ENCODE assay signal across 8 cellular contexts in genomic region chr4:25367004-25367621, GRCh38. TPM values are rescaled to one million over a fixed set of nuclear protein-coding genes. Genes with fewer than 3 reads are reported as not detected.
DNase-seq lines count a peak whose midpoint lies in the region; ATAC-seq and TF ChIP-seq lines count a peak whose summit lies in the region.

No MANE protein-coding gene starts in this region.

- BruUV-seq in HCT116 (replicated peaks; lab: Mats Ljungman, UMichigan), result no TSS peak

- no peak overlapping the region for H3K4me2 ChIP-seq in HCT116 (ENCODE audit: low read length)

- POLR2A ChIA-PET in HCT116 (lab: Charles Lee), result interaction anchor here (0.7 kb wide), 1 partner anchor 55 kb away, joined by 3 read pairs; the partner anchor contains the start of gene ZCCHC4

- no peak for ATAC-seq in HCT116
- ATAC-seq in HG02798 (IDR thresholded peaks at IDR 0.05; ENCODE audit: poor library complexity, unreplicated experiment), result no peak
- no peak for ATAC-seq in GM18873 (IDR thresholded peaks at IDR 0.05; ENCODE audit: low FRiP score, unreplicated experiment)

- H3K4me3 Mint-ChIP-seq in CD14-positive monocyte, result no peak overlapping the region
- no peak overlapping the region for H3K4me3 Mint-ChIP-seq in type B pancreatic cell

- no peaks in the 10 kb centered on the region for H3K36me3 ChIP-seq in HCT116 (ENCODE audit: control insufficient read depth in 1 of 2, insufficient read depth in 2 of 2, low read length in 2 of 2)

- DNase-seq in CD14-positive monocyte (ENCODE audit: low spot score) (no peak), HCT116 (ENCODE audit: low read depth, low spot score) (no peak), SK-MEL-5 (ENCODE audit: low read depth, low spot score) (peak; percentile 48), germinal center (ENCODE audit: low spot score) (peak; percentile 16), type B pancreatic cell (ENCODE audit: extremely low spot score, unreplicated experiment) (no peak), HuH-7 (ENCODE audit: low spot score) (no peak)

- no peak overlapping the region for H3K27ac Mint-ChIP-seq in CD14-positive monocyte
- no peak overlapping the region for H3K27ac Mint-ChIP-seq in type B pancreatic cell

- no peaks in the 10 kb centered on the region for H3K4me1 Mint-ChIP-seq in CD14-positive monocyte
- H3K4me1 Mint-ChIP-seq in type B pancreatic cell (ENCODE audit: unreplicated experiment), result no peaks in the 10 kb centered on the region

- no peak overlapping the region for H3K4me3 ChIP-seq in HCT116 (replicated peaks in 1 of 2; ENCODE audit: low read depth in 1 of 2, low read length in 2 of 2)

- intact Hi-C loops in CD14-positive monocyte (cut with micrococcal nuclease), result no loop called here
- intact Hi-C loops in HCT116 (cut with micrococcal nuclease), result loop anchor here (1.0 kb wide), 2 partner anchors 187 to 387 kb away; no protein-coding TSS in a partner anchor

- no peaks in the 10 kb centered on the region for H3K4me1 ChIP-seq in HCT116 (ENCODE audit: control insufficient read depth in 1 of 2, insufficient read depth in 2 of 2, low read length in 2 of 2)

- no peaks in the 10 kb centered on the region for H3K79me2 ChIP-seq in HCT116 (ENCODE audit: insufficient read depth, low read length)

- CTCF ChIA-PET in HCT116 (lab: Charles Lee), result interaction anchor here (0.6 to 4.7 kb wide), 23 partner anchors 9 to 1097 kb away, joined by 3 to 46 read pairs (median 3); partner anchors contain the start of genes ANAPC4, SEPSECS and ZCCHC4

- TF ChIP-seq POLR2A in HCT116 (IDR thresholded peaks at IDR 0.05; ENCODE audit: borderline replicate concordance, extremely low read depth, insufficient read depth, insufficient read length), result no peak

- RAD21 ChIA-PET in HCT116 (lab: Charles Lee; ENCODE audit: low non-redundant PET in 1 of 2, low total read pairs in 2 of 2, uncharacterized antibody in 2 of 2, unreplicated experiment in 2 of 2), result interaction anchor here (1.4 to 1.6 kb wide), 2 partner anchors 55 to 387 kb away, joined by 3 to 6 read pairs; no protein-coding TSS in a partner anchor

- H3K36me3 Mint-ChIP-seq in CD14-positive monocyte (peaks cover 22 to 28% of the 10 kb centered on the region in 2 donors), type B pancreatic cell (no peaks in the 10 kb centered on the region)

- no peak overlapping the region for H3K9ac ChIP-seq in HCT116 (ENCODE audit: low read length)

- H4K20me1 ChIP-seq in HCT116 (ENCODE audit: insufficient read depth), result no peaks in the 10 kb centered on the region

- H3K9me3 Mint-ChIP-seq in CD14-positive monocyte (no peaks in the 10 kb centered on the region), type B pancreatic cell (no peaks in the 10 kb centered on the region)

- no peaks in the 10 kb centered on the region for H3K9me2 ChIP-seq in HCT116 (ENCODE audit: insufficient read depth)

- H3K27me3 ChIP-seq in HCT116 (ENCODE audit: insufficient read depth, low read length), result no peaks in the 10 kb centered on the region

- H3K27me3 Mint-ChIP-seq in CD14-positive monocyte (ENCODE audit: low read depth in 3 of 3), result no peaks in the 10 kb centered on the region
- no peaks in the 10 kb centered on the region for H3K27me3 Mint-ChIP-seq in type B pancreatic cell

- peak; percentile 77 for TF ChIP-seq RAD21 in HCT116 (IDR thresholded peaks at IDR 0.05; ENCODE audit: low read depth)

- no peak overlapping the region for H3K27ac ChIP-seq in HCT116 (ENCODE audit: low read depth, low read length)

- TF ChIP-seq CTCF in CD14-positive monocyte (IDR thresholded peaks at IDR 0.05) (peak; percentile 68), HCT116 (IDR thresholded peaks at IDR 0.05 in 2 of 3, conservative IDR thresholded peaks at IDR 0.05 in 1 of 3; ENCODE audit: borderline replicate concordance in 1 of 3, insufficient read depth in 1 of 3, low read depth in 2 of 3, low read length in 2 of 3) (peak; percentile 55 to 72 (median 69); a peak in 5 of 6 replicates), type B pancreatic cell (conservative IDR thresholded peaks at IDR 0.05) (peak; percentile 88)

- no peak overlapping the region for H2AFZ ChIP-seq in HCT116 (ENCODE audit: low read depth, low read length, poor library complexity, severe bottlenecking)

- in situ Hi-C loops in SK-MEL-5 (cut with HindIII; ENCODE audit: low pct_unique_long_range_greater_than_20kb, low sequenced_read_pairs), result no loop called here

- H3K9me3 ChIP-seq in HCT116 (ENCODE audit: control insufficient read depth in 1 of 2, insufficient read depth in 1 of 2, low read depth in 1 of 2, low read length in 2 of 2), result no peaks in the 10 kb centered on the region

TF ChIP-seq in HCT116, 20 proteins besides CTCF, POLR2A, EP300 and RAD21:
- no peak for TF ChIP-seq SP1 (IDR thresholded peaks at IDR 0.05; ENCODE audit: low read depth)
- no peak for TF ChIP-seq FOSL1 (IDR thresholded peaks at IDR 0.05; ENCODE audit: low read depth)
- TF ChIP-seq YY1 (IDR thresholded peaks at IDR 0.05; ENCODE audit: extremely low read depth, insufficient replicate concordance, low read depth, low read length), result no peak
- TF ChIP-seq ZFX (IDR thresholded peaks at IDR 0.05), result no peak
- TF ChIP-seq EGR1 (IDR thresholded peaks at IDR 0.05; ENCODE audit: low read depth), result no peak
- TF ChIP-seq POLR2AphosphoS5 (IDR thresholded peaks at IDR 0.05; ENCODE audit: low read depth, low read length), result no peak
- TF ChIP-seq REST (IDR thresholded peaks at IDR 0.05; ENCODE audit: low read depth), result no peak
- no peak for TF ChIP-seq ELF1 (IDR thresholded peaks at IDR 0.05; ENCODE audit: borderline replicate concordance, low read depth)
- no peak for TF ChIP-seq CEBPB (IDR thresholded peaks at IDR 0.05; ENCODE audit: low read depth)
- TF ChIP-seq ZNF274 (IDR thresholded peaks at IDR 0.05; ENCODE audit: low read depth, low read length), result no peak
- TF ChIP-seq EZH2phosphoT487 (IDR thresholded peaks at IDR 0.05; ENCODE audit: borderline replicate concordance), result no peak

RNA-seq across cellular contexts. Expression of gene ANAPC4, which starts 9.9 kb away (rescaled TPM):
- 10 to 100 TPM; 12.7 to 15.1 TPM for polyA plus RNA-seq in CD14-positive monocyte
- total RNA-seq in HCT116 (2021; ENCODE audit: unreplicated experiment), result 29.2 TPM
- 5.9 and 9.0 TPM in 2 replicates for polyA plus RNA-seq in HCT116 (2012)
- total RNA-seq in SK-MEL-5 (2014; rRNA removed; shearing (Covaris generic)), result 29.4 and 29.6 TPM in 2 replicates
- 10.9 and 11.0 TPM in 2 replicates for polyA plus RNA-seq in SK-MEL-5 (2015; cell fraction: cytosol; rRNA removed)
- polyA plus RNA-seq in SK-MEL-5 (2015; cell fraction: nucleus; rRNA removed), result 134 and 162 TPM in 2 replicates
- 17.8 and 29.1 TPM in 2 replicates for total RNA-seq in type B pancreatic cell (ENCODE audit: low replicate concordance)

RNA-seq across cellular contexts. Expression of gene ZCCHC4, which starts 54.5 kb away (rescaled TPM):
- 1 to 10 TPM; 1.6 to 3.4 TPM for polyA plus RNA-seq in CD14-positive monocyte
- 12.3 TPM for total RNA-seq in HCT116 (2021; ENCODE audit: unreplicated experiment)
- polyA plus RNA-seq in HCT116 (2012), result 4.5 and 5.8 TPM in 2 replicates
- total RNA-seq in SK-MEL-5 (2014; rRNA removed; shearing (Covaris generic)), result 8.9 and 9.3 TPM in 2 replicates
- polyA plus RNA-seq in SK-MEL-5 (2015; cell fraction: cytosol; rRNA removed), result 8.1 and 8.4 TPM in 2 replicates
- polyA plus RNA-seq in SK-MEL-5 (2015; cell fraction: nucleus; rRNA removed), result 15.8 and 16.1 TPM in 2 replicates
- 9.3 and 11.2 TPM in 2 replicates for total RNA-seq in type B pancreatic cell (ENCODE audit: low replicate concordance)

Comparison
In these comparisons a context has a peak if more than half of its experiments do, and no peak if none do; other contexts are left out.
1. DNase-seq: peak in SK-MEL-5 (single experiment) and germinal center (single experiment); none in CD14-positive monocyte (single experiment), HCT116 (single experiment), type B pancreatic cell (single experiment) and HuH-7 (single experiment).
2. Peak in every context shown above with its lines, with median percentiles within 50 percentile points of each other: CTCF ChIP-seq.